13 cellular contexts compared by ENCODE assay signal in the genomic region with DNA sequence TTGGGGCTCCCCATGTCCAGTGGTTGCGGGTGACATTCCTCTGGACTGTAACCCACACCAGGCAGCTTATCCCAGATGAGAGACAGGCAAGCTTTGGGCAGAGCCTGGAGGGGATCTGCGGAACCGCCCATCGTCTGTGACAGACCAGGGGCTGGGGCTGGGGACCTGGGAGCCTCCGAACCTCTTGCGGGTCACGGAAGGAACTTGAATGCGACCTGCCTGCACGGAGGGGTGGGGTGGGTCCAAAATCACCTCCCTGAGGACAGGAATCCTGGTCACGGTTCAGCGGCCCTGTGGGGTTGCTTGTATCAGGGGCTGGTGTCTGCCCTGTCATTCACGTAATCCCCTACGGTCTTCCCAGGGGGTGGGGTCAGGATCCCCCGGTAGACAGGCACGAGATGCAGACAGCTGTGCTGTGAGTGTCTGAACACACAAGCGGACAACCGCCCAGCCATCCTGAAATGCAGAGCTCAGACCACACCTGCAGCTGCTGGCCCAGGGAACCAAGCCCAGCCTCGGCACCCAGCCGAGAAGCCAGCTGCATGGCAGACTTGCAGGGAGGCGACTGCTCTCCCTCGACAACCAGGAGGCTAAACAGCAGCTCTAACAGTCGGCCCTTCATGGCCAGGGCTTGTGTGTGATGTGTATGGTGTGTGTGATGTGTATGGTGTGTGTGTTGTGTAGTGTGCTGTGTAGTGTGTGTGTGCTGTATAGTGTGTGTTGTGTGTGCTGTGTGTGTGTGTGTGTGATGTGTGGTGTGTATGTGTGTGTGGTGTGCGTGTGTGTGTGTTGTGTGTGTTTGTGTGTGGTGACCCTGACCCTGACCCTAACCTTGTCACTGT.
A peak's percentile ranks its signal among the peaks of the same experiment; 100 is the strongest.
DNase-seq lines count a peak whose midpoint lies in the region; ATAC-seq and TF ChIP-seq lines count a peak whose summit lies in the region.
"Had no signal": no experiment of that assay in that cellular context is flagged by ENCODE, and none has a peak within 500 bp of the region (broad histone marks: within the 10 kb centered on the region; RNA-seq: fewer than 3 reads in every experiment).

No MANE protein-coding gene starts in this region.

- TF ChIP-seq CTCF in neural progenitor cell (IDR thresholded peaks at IDR 0.05) (no peak), natural killer cell (IDR thresholded peaks at IDR 0.05) (no peak)

- no peaks in the 10 kb centered on the region for H3K36me3 ChIP-seq in neural progenitor cell
- H3K36me3 ChIP-seq: right atrium auricular region had no signal

- H3K36me3 Mint-ChIP-seq in neural progenitor cell (peaks cover 3% of the 10 kb centered on the region), natural killer cell (no peaks in the 10 kb centered on the region)
- H3K36me3 Mint-ChIP-seq: CD8-positive, alpha-beta T cell; mesothelial cell of epicardium had no signal

- no peak overlapping the region for H3K9ac ChIP-seq in neural progenitor cell

- peaks cover 23% of the 10 kb centered on the region for H3K27me3 Mint-ChIP-seq in neural progenitor cell (ENCODE audit: insufficient read depth, low read depth)
- H3K27me3 Mint-ChIP-seq in natural killer cell (ENCODE audit: low read depth in 2 of 2) = peaks cover 0 to 15% of the 10 kb centered on the region in 2 donors

- H3K27ac Mint-ChIP-seq in neural progenitor cell (peak overlapping the region; percentile 64), natural killer cell (no peak overlapping the region)
- H3K27ac Mint-ChIP-seq: activated naive CD4-positive, alpha-beta T cell treated with anti-CD3 and anti-CD28 coated beads for 36 hours; CD8-positive, alpha-beta T cell; mesothelial cell of epicardium had no signal

- H3K4me1 Mint-ChIP-seq in neural progenitor cell (peaks cover 62% of the 10 kb centered on the region), natural killer cell (no peaks in the 10 kb centered on the region)

- no peaks in the 10 kb centered on the region for H3K27me3 ChIP-seq in neural progenitor cell
- H3K27me3 ChIP-seq: right atrium auricular region had no signal

- peak overlapping the region; percentile 64 for H3K4me2 ChIP-seq in neural progenitor cell

- ATAC-seq in GM19035 (IDR thresholded peaks at IDR 0.05; ENCODE audit: unreplicated experiment) (no peak), HG02571 (IDR thresholded peaks at IDR 0.05; ENCODE audit: unreplicated experiment) (no peak), natural killer cell (no peak)
- ATAC-seq: CD8-positive, alpha-beta T cell had no signal

- no peak overlapping the region for H3K27ac ChIP-seq in neural progenitor cell
- H3K27ac ChIP-seq: right atrium auricular region had no signal

- H2AFZ ChIP-seq in neural progenitor cell (replicated peaks) = no peak overlapping the region

- peak; percentile 8 for DNase-seq in DMS 273 treated with DMSO at 0.1 percent for 48 hours (lab: John Stamatoyannopoulos, UW)
- DNase-seq in NCI-H1092 treated with DMSO at 0.1 percent for 48 hours (lab: John Stamatoyannopoulos, UW) = peak; percentile 87
- peak in 49 of 58 donors; percentile 6 to 79 (median 41) for DNase-seq in anterior cingulate cortex (lab: John Stamatoyannopoulos, UW)
- peak; percentile 75 for DNase-seq in neural progenitor cell (ENCODE audit: low spot score)
- no peak for DNase-seq in natural killer cell
- DNase-seq: activated naive CD4-positive, alpha-beta T cell treated with anti-CD3 and anti-CD28 coated beads for 36 hours; cerebellar nuclear complex; NCI-H1048 had no signal

- intact Hi-C loops in natural killer cell (cut with micrococcal nuclease) = no loop called here

- no peaks in the 10 kb centered on the region for H3K9me3 ChIP-seq in neural progenitor cell (ENCODE audit: low read depth)
- H3K9me3 ChIP-seq: right atrium auricular region had no signal

- no peaks in the 10 kb centered on the region for H4K20me1 ChIP-seq in neural progenitor cell (ENCODE audit: low read depth)

- H3F3A ChIP-seq in neural progenitor cell (ENCODE audit: low read depth) = no peaks in the 10 kb centered on the region

- H3K79me2 ChIP-seq in neural progenitor cell (ENCODE audit: low read depth) = no peaks in the 10 kb centered on the region

- no peak overlapping the region for H3K4me3 ChIP-seq in neural progenitor cell
- H3K4me3 ChIP-seq: right atrium auricular region had no signal

- H3K4me1 ChIP-seq in neural progenitor cell = peaks cover 22% of the 10 kb centered on the region
- H3K4me1 ChIP-seq: right atrium auricular region had no signal

- H3K4me3 Mint-ChIP-seq in neural progenitor cell (peak overlapping the region; percentile 30), natural killer cell (no peak overlapping the region)
- H3K4me3 Mint-ChIP-seq: activated naive CD4-positive, alpha-beta T cell treated with anti-CD3 and anti-CD28 coated beads for 36 hours; CD8-positive, alpha-beta T cell; mesothelial cell of epicardium had no signal

- H3K9me3 Mint-ChIP-seq in neural progenitor cell = no peaks in the 10 kb centered on the region
- no peaks in the 10 kb centered on the region for H3K9me3 Mint-ChIP-seq in natural killer cell
- H3K9me3 Mint-ChIP-seq: activated naive CD4-positive, alpha-beta T cell treated with anti-CD3 and anti-CD28 coated beads for 36 hours; CD8-positive, alpha-beta T cell; mesothelial cell of epicardium had no signal
